1 cellular context compared by ENCODE assay signal in the genomic region with DNA sequence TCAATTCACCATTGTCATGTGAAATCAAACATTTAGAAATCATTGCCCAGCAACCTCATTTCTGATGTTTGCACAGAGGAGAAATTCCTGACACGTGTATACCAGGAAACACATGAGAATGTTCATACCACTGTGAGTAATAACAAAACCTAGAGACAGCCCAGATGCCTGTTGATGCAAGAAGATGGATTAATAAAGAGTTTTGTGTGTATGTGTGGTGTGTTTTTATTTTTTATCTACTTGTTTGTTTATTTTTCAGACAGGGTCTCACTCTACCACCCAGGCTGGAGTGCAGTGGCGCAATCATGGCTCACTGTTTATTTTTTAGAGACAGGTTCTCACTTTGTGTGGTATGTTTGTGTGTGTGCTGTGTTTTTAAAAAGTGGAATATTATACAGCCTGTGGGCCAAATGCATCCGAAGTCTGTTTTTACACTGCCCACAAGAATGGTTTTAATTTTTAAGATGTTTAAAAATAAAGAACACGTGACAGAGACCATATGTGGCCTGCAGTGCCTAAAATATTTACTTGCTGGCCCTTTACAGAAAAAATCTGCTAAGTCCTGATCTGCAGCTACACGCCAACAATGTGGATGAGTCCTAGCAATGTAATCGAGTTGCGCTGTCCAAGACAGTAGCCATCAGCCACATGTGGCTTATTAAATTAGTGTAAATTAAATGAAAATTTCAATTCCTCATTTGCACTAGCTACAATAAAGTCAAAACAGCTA.
TF ChIP-seq lines count a peak whose summit lies in the region.

No MANE protein-coding gene starts in this region.

TF ChIP-seq in endothelial cell of umbilical vein, 7 proteins besides CTCF, POLR2A, EP300 and RAD21:
- TF ChIP-seq POLR2AphosphoS5 (IDR thresholded peaks at IDR 0.05; ENCODE audit: insufficient read depth, low read depth, low read length) (no peak), FOS (IDR thresholded peaks at IDR 0.05; ENCODE audit: borderline replicate concordance, insufficient read depth, low read length) (no peak), JUN (IDR thresholded peaks at IDR 0.05; ENCODE audit: borderline replicate concordance, insufficient read depth, insufficient read length, low read depth) (no peak), GATA2 (IDR thresholded peaks at IDR 0.05; ENCODE audit: insufficient read depth, insufficient read length, low read depth, low read length) (no peak), EZH2 (IDR thresholded peaks at IDR 0.05; ENCODE audit: borderline replicate concordance, low read depth, low read length, severe bottlenecking) (no peak), MYC (IDR thresholded peaks at IDR 0.05; ENCODE audit: low read depth, low read length) (no peak)
- TF ChIP-seq, protein P1, sequence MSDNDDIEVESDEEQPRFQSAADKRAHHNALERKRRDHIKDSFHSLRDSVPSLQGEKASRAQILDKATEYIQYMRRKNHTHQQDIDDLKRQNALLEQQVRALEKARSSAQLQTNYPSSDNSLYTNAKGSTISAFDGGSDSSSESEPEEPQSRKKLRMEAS (IDR thresholded peaks at IDR 0.05; ENCODE audit: insufficient read depth, insufficient read length), result no peak
